Comparison of ENCODE assay signal across 1 cellular context in the genomic region with DNA sequence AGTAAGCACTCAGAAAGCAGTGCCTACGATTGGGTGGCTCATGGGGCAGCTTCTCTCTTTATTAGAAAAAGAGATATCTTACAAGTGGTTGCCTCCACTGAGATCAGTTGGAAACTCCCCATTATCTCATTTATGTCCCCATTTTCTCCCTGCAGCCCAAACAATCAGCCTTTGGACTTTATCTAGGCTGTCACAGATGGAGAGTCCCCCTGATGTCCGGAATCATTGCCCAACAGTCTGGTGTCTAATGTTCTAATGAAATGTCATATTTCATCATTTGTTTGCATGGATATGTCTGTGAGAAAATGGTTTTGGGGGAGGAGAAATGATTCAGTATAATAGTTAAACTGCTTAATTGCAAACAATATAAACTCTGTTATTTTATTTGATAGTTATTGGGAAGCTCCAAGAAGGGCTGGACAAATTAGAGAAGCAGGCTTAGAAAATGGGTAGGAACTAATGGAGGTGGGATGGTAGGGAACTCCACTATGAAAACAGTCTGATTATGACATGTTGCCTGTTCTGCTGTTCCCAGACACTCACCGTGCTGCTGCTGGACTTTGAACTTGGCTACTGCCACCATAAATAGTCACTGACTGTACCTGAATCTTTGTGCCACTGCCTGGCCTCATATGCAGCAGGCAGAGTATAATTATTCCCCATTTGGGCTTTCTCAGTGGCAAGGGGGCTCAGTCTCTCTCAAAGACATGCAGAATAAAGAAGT.
TF ChIP-seq lines count a peak whose summit lies in the region.

No MANE protein-coding gene starts in this region.

TF ChIP-seq in HepG2, 621 proteins besides CTCF, POLR2A, EP300 and RAD21 (continued from another document and continues in another):
- TF ChIP-seq, protein P1, sequence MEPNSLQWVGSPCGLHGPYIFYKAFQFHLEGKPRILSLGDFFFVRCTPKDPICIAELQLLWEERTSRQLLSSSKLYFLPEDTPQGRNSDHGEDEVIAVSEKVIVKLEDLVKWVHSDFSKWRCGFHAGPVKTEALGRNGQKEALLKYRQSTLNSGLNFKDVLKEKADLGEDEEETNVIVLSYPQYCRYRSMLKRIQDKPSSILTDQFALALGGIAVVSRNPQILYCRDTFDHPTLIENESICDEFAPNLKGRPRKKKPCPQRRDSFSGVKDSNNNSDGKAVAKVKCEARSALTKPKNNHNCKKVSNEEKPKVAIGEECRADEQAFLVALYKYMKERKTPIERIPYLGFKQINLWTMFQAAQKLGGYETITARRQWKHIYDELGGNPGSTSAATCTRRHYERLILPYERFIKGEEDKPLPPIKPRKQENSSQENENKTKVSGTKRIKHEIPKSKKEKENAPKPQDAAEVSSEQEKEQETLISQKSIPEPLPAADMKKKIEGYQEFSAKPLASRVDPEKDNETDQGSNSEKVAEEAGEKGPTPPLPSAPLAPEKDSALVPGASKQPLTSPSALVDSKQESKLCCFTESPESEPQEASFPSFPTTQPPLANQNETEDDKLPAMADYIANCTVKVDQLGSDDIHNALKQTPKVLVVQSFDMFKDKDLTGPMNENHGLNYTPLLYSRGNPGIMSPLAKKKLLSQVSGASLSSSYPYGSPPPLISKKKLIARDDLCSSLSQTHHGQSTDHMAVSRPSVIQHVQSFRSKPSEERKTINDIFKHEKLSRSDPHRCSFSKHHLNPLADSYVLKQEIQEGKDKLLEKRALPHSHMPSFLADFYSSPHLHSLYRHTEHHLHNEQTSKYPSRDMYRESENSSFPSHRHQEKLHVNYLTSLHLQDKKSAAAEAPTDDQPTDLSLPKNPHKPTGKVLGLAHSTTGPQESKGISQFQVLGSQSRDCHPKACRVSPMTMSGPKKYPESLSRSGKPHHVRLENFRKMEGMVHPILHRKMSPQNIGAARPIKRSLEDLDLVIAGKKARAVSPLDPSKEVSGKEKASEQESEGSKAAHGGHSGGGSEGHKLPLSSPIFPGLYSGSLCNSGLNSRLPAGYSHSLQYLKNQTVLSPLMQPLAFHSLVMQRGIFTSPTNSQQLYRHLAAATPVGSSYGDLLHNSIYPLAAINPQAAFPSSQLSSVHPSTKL (CRISPR knock-in tag; IDR thresholded peaks at IDR 0.05): peak; percentile 77
- TF ChIP-seq ZNF547 (CRISPR knock-in tag; IDR thresholded peaks at IDR 0.05) (no peak), ZNF431 (CRISPR knock-in tag; IDR thresholded peaks at IDR 0.05; ENCODE audit: borderline replicate concordance, low read depth) (no peak), ZZZ3 (CRISPR knock-in tag; IDR thresholded peaks at IDR 0.05; ENCODE audit: borderline replicate concordance) (no peak), ZNF572 (CRISPR knock-in tag; IDR thresholded peaks at IDR 0.05) (no peak), FOXK1 (CRISPR knock-in tag; IDR thresholded peaks at IDR 0.05; ENCODE audit: borderline replicate concordance, low read depth) (no peak; the same call in 1 of the 2 replicates), SP1 (IDR thresholded peaks at IDR 0.05) (no peak), SP1 (CRISPR knock-in tag; IDR thresholded peaks at IDR 0.05) (no peak), ZNF777 (CRISPR knock-in tag; IDR thresholded peaks at IDR 0.05) (no peak), KMT2B (CRISPR knock-in tag; IDR thresholded peaks at IDR 0.05) (no peak), SALL1 (CRISPR knock-in tag; IDR thresholded peaks at IDR 0.05) (peak; percentile 70), MAF1 (CRISPR knock-in tag; IDR thresholded peaks at IDR 0.05; ENCODE audit: borderline replicate concordance) (no peak), ZBTB1 (CRISPR knock-in tag; IDR thresholded peaks at IDR 0.05; ENCODE audit: borderline replicate concordance) (no peak), GLI4 (CRISPR knock-in tag; IDR thresholded peaks at IDR 0.05; ENCODE audit: borderline replicate concordance) (no peak), ARNTL (CRISPR knock-in tag; IDR thresholded peaks at IDR 0.05) (no peak), GFI1 (CRISPR knock-in tag; IDR thresholded peaks at IDR 0.05; ENCODE audit: borderline replicate concordance) (no peak), ZNF678 (CRISPR knock-in tag; IDR thresholded peaks at IDR 0.05) (no peak), REXO4 (CRISPR knock-in tag; IDR thresholded peaks at IDR 0.05; ENCODE audit: borderline replicate concordance) (no peak), ZNF552 (CRISPR knock-in tag; IDR thresholded peaks at IDR 0.05; ENCODE audit: borderline replicate concordance) (no peak), PLRG1 (conservative IDR thresholded peaks at IDR 0.05) (no peak), TBX2 (CRISPR knock-in tag; IDR thresholded peaks at IDR 0.05; ENCODE audit: borderline replicate concordance) (peak; percentile 33; the same call in 1 of the 2 replicates), ERF (CRISPR knock-in tag; IDR thresholded peaks at IDR 0.05) (no peak), ZBTB8A (CRISPR knock-in tag; IDR thresholded peaks at IDR 0.05; ENCODE audit: borderline replicate concordance, low read depth) (no peak), ELF3 (CRISPR knock-in tag; IDR thresholded peaks at IDR 0.05) (0 out of 2 replicates have a peak, but pooled peaks have one; percentile 12), NFKB2 (CRISPR knock-in tag; IDR thresholded peaks at IDR 0.05; ENCODE audit: borderline replicate concordance) (no peak), ZNF782 (CRISPR knock-in tag; IDR thresholded peaks at IDR 0.05; ENCODE audit: borderline replicate concordance) (no peak)
- TF ChIP-seq, protein P2, sequence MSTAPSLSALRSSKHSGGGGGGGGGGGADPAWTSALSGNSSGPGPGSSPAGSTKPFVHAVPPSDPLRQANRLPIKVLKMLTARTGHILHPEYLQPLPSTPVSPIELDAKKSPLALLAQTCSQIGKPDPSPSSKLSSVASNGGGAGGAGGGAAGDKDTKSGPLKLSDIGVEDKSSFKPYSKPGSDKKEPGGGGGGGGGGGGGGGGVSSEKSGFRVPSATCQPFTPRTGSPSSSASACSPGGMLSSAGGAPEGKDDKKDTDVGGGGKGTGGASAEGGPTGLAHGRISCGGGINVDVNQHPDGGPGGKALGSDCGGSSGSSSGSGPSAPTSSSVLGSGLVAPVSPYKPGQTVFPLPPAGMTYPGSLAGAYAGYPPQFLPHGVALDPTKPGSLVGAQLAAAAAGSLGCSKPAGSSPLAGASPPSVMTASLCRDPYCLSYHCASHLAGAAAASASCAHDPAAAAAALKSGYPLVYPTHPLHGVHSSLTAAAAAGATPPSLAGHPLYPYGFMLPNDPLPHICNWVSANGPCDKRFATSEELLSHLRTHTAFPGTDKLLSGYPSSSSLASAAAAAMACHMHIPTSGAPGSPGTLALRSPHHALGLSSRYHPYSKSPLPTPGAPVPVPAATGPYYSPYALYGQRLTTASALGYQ (CRISPR knock-in tag; IDR thresholded peaks at IDR 0.05): no peak
- TF ChIP-seq, protein P3, sequence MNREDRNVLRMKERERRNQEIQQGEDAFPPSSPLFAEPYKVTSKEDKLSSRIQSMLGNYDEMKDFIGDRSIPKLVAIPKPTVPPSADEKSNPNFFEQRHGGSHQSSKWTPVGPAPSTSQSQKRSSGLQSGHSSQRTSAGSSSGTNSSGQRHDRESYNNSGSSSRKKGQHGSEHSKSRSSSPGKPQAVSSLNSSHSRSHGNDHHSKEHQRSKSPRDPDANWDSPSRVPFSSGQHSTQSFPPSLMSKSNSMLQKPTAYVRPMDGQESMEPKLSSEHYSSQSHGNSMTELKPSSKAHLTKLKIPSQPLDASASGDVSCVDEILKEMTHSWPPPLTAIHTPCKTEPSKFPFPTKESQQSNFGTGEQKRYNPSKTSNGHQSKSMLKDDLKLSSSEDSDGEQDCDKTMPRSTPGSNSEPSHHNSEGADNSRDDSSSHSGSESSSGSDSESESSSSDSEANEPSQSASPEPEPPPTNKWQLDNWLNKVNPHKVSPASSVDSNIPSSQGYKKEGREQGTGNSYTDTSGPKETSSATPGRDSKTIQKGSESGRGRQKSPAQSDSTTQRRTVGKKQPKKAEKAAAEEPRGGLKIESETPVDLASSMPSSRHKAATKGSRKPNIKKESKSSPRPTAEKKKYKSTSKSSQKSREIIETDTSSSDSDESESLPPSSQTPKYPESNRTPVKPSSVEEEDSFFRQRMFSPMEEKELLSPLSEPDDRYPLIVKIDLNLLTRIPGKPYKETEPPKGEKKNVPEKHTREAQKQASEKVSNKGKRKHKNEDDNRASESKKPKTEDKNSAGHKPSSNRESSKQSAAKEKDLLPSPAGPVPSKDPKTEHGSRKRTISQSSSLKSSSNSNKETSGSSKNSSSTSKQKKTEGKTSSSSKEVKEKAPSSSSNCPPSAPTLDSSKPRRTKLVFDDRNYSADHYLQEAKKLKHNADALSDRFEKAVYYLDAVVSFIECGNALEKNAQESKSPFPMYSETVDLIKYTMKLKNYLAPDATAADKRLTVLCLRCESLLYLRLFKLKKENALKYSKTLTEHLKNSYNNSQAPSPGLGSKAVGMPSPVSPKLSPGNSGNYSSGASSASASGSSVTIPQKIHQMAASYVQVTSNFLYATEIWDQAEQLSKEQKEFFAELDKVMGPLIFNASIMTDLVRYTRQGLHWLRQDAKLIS (CRISPR knock-in tag; IDR thresholded peaks at IDR 0.05): no peak
- TF ChIP-seq, protein P4, sequence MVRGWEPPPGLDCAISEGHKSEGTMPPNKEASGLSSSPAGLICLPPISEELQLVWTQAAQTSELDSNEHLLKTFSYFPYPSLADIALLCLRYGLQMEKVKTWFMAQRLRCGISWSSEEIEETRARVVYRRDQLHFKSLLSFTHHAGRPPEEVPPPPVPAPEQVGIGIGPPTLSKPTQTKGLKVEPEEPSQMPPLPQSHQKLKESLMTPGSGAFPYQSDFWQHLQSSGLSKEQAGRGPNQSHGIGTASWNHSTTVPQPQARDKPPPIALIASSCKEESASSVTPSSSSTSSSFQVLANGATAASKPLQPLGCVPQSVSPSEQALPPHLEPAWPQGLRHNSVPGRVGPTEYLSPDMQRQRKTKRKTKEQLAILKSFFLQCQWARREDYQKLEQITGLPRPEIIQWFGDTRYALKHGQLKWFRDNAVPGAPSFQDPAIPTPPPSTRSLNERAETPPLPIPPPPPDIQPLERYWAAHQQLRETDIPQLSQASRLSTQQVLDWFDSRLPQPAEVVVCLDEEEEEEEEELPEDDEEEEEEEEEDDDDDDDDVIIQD (CRISPR knock-in tag; IDR thresholded peaks at IDR 0.05; ENCODE audit: low read depth): no peak
- TF ChIP-seq, protein P5, sequence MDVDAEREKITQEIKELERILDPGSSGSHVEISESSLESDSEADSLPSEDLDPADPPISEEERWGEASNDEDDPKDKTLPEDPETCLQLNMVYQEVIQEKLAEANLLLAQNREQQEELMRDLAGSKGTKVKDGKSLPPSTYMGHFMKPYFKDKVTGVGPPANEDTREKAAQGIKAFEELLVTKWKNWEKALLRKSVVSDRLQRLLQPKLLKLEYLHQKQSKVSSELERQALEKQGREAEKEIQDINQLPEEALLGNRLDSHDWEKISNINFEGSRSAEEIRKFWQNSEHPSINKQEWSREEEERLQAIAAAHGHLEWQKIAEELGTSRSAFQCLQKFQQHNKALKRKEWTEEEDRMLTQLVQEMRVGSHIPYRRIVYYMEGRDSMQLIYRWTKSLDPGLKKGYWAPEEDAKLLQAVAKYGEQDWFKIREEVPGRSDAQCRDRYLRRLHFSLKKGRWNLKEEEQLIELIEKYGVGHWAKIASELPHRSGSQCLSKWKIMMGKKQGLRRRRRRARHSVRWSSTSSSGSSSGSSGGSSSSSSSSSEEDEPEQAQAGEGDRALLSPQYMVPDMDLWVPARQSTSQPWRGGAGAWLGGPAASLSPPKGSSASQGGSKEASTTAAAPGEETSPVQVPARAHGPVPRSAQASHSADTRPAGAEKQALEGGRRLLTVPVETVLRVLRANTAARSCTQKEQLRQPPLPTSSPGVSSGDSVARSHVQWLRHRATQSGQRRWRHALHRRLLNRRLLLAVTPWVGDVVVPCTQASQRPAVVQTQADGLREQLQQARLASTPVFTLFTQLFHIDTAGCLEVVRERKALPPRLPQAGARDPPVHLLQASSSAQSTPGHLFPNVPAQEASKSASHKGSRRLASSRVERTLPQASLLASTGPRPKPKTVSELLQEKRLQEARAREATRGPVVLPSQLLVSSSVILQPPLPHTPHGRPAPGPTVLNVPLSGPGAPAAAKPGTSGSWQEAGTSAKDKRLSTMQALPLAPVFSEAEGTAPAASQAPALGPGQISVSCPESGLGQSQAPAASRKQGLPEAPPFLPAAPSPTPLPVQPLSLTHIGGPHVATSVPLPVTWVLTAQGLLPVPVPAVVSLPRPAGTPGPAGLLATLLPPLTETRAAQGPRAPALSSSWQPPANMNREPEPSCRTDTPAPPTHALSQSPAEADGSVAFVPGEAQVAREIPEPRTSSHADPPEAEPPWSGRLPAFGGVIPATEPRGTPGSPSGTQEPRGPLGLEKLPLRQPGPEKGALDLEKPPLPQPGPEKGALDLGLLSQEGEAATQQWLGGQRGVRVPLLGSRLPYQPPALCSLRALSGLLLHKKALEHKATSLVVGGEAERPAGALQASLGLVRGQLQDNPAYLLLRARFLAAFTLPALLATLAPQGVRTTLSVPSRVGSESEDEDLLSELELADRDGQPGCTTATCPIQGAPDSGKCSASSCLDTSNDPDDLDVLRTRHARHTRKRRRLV (CRISPR knock-in tag; IDR thresholded peaks at IDR 0.05): no peak
- TF ChIP-seq, protein P6, sequence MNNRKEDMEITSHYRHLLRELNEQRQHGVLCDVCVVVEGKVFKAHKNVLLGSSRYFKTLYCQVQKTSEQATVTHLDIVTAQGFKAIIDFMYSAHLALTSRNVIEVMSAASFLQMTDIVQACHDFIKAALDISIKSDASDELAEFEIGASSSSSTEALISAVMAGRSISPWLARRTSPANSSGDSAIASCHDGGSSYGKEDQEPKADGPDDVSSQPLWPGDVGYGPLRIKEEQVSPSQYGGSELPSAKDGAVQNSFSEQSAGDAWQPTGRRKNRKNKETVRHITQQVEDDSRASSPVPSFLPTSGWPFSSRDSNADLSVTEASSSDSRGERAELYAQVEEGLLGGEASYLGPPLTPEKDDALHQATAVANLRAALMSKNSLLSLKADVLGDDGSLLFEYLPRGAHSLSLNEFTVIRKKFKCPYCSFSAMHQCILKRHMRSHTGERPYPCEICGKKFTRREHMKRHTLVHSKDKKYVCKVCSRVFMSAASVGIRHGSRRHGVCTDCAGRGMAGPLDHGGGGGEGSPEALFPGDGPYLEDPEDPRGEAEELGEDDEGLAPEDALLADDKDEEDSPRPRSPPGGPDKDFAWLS (CRISPR knock-in tag; IDR thresholded peaks at IDR 0.05; ENCODE audit: borderline replicate concordance): no peak
- TF ChIP-seq, protein P7, sequence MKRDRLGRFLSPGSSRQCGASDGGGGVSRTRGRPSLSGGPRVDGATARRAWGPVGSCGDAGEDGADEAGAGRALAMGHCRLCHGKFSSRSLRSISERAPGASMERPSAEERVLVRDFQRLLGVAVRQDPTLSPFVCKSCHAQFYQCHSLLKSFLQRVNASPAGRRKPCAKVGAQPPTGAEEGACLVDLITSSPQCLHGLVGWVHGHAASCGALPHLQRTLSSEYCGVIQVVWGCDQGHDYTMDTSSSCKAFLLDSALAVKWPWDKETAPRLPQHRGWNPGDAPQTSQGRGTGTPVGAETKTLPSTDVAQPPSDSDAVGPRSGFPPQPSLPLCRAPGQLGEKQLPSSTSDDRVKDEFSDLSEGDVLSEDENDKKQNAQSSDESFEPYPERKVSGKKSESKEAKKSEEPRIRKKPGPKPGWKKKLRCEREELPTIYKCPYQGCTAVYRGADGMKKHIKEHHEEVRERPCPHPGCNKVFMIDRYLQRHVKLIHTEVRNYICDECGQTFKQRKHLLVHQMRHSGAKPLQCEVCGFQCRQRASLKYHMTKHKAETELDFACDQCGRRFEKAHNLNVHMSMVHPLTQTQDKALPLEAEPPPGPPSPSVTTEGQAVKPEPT (CRISPR knock-in tag; IDR thresholded peaks at IDR 0.05; ENCODE audit: low read depth): no peak
